8 cellular contexts compared by ENCODE assay signal in the genomic region with DNA sequence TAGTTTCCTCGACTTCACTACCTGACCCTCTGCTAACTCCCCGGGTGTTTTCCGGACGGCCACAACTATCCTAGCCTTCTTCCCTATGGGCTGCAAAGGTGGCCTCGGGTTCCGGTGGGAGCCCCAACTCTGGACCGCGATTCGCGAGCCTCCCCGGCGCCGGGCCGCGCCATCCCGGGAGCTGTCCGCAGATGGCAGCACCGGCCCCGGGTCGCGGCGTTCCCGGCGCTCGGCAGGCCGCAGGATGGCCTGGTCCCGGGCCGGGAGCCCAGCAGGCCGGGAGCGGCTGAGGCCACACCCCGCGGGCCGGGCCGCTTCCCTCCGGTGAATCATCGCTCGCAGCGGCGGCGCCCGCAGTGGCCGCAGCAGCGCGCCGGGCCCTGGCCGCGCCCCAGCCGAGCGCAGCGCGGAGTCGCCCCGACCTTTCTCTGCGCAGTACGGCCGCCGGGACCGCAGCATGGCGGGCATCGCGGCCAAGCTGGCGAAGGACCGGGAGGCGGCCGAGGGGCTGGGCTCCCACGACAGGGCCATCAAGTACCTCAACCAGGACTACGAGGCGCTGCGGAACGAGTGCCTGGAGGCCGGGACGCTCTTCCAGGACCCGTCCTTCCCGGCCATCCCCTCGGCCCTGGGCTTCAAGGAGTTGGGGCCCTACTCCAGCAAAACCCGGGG. TPM values are rescaled to one million over a fixed set of nuclear protein-coding genes. Genes with fewer than 3 reads are reported as not detected.
DNase-seq lines count a peak whose midpoint lies in the region; ATAC-seq and TF ChIP-seq lines count a peak whose summit lies in the region.

Gene CAPN2 (plus strand): TSS at position 356 of the 672 bp plus-strand sequence. CDS start 102 bp downstream, at position 458.

- H3K4me1 ChIP-seq in endocrine pancreas (ENCODE audit: control insufficient read depth, insufficient read depth, low read length), result no peaks in the 10 kb centered on the region

- H3K36me3 ChIP-seq in endocrine pancreas (ENCODE audit: control insufficient read depth, insufficient read depth, low read length), result no peaks in the 10 kb centered on the region

- H3K9me3 Mint-ChIP-seq in activated CD8-positive, alpha-beta T cell treated with anti-CD3 and anti-CD28 coated beads, Interleukin-2, amount 10 ng/mL, durations not matched to agents 7 days and 5 days (ENCODE audit: insufficient read depth), result no peaks in the 10 kb centered on the region

- POLR2A ChIA-PET in AG04449 (lab: Yijun Ruan, JAX), result interaction anchor here (0.6 to 2.2 kb wide), 5 partner anchors 11 to 64 kb away, joined by 3 to 15 read pairs (median 5); no protein-coding TSS in a partner anchor
- POLR2A ChIA-PET in activated CD8-positive, alpha-beta T cell treated with anti-CD3 and anti-CD28 coated beads, Interleukin-2, amount 10 ng/mL, durations not matched to agents 7 days and 5 days (lab: Charles Lee), result interaction anchor here (1.1 to 2.1 kb wide), 6 partner anchors 10 to 133 kb away, joined by 3 to 7 read pairs (median 4); partner anchors contain the start of gene TP53BP2

- DNase-seq in AG04449 (ENCODE audit: low read depth, low spot score) (no peak), NCI-H460 (ENCODE audit: extremely low read depth, low read depth) (peak; percentile 88), lung microvascular endothelial cell (ENCODE audit: low read depth in 2 of 2) (peak; percentile 91 to 92)
- DNase-seq in activated CD8-positive, alpha-beta T cell treated with anti-CD3 and anti-CD28 coated beads, Interleukin-2, amount 10 ng/mL, durations not matched to agents 7 days and 5 days, result peak; percentile 65
- DNase-seq in stimulated activated CD8-positive, alpha-beta memory T cell treated with anti-CD3 and anti-CD28 coated beads, Interleukin-2, amount 100 ng/mL, for 1 hour (ENCODE audit: low read depth in 2 of 2), result peak; percentile 16 to 42

- CTCF ChIA-PET in AG04449 (lab: Yijun Ruan, JAX), result interaction anchor here (0.6 to 3.8 kb wide), 15 partner anchors 9 to 92 kb away, joined by 3 to 57 read pairs (median 4); no protein-coding TSS in a partner anchor
- CTCF ChIA-PET in activated CD8-positive, alpha-beta T cell treated with anti-CD3 and anti-CD28 coated beads, Interleukin-2, amount 10 ng/mL, durations not matched to agents 7 days and 5 days (lab: Charles Lee), result interaction anchor here (1.0 to 5.1 kb wide), 9 partner anchors 11 to 41 kb away, joined by 3 to 56 read pairs (median 6); no protein-coding TSS in a partner anchor

- H3K4me1 Mint-ChIP-seq in activated CD8-positive, alpha-beta T cell treated with anti-CD3 and anti-CD28 coated beads, Interleukin-2, amount 10 ng/mL, durations not matched to agents 7 days and 5 days (ENCODE audit: low read depth), result peaks cover 51% of the 10 kb centered on the region

- H3K4me3 ChIP-seq in AG04449 (ENCODE audit: low read depth, low read length) (peak within 1 kb of the TSS; percentile 95), endocrine pancreas (ENCODE audit: control insufficient read depth, insufficient read depth, low read length) (peak within 1 kb of the TSS; percentile 70)

- no peaks in the 10 kb centered on the region for H3K27me3 Mint-ChIP-seq in activated CD8-positive, alpha-beta T cell treated with anti-CD3 and anti-CD28 coated beads, Interleukin-2, amount 10 ng/mL, durations not matched to agents 7 days and 5 days (ENCODE audit: low read depth)

- TF ChIP-seq CTCF in AG04449 (IDR thresholded peaks at IDR 0.05; ENCODE audit: insufficient read depth, low read length, missing control alignments), result peak; percentile 73

- H3K27ac Mint-ChIP-seq in activated CD8-positive, alpha-beta T cell treated with anti-CD3 and anti-CD28 coated beads, Interleukin-2, amount 10 ng/mL, durations not matched to agents 7 days and 5 days, result peak within 1 kb of the TSS; percentile 88

- H3K9me3 ChIP-seq in endocrine pancreas (ENCODE audit: control insufficient read depth, low read length), result no peaks in the 10 kb centered on the region

- peak within 1 kb of the TSS; percentile 95 for H3K9ac ChIP-seq in endocrine pancreas (ENCODE audit: control insufficient read depth, insufficient read depth, low read length)

- H3K4me3 Mint-ChIP-seq in activated CD8-positive, alpha-beta T cell treated with anti-CD3 and anti-CD28 coated beads, Interleukin-2, amount 10 ng/mL, durations not matched to agents 7 days and 5 days, result peak within 1 kb of the TSS; percentile 80

- H3K27me3 ChIP-seq in endocrine pancreas (ENCODE audit: control insufficient read depth, insufficient read depth, low read length), result no peaks in the 10 kb centered on the region

- H3K36me3 Mint-ChIP-seq in activated CD8-positive, alpha-beta T cell treated with anti-CD3 and anti-CD28 coated beads, Interleukin-2, amount 10 ng/mL, durations not matched to agents 7 days and 5 days (ENCODE audit: low read depth), result peaks cover 35% of the 10 kb centered on the region

- ATAC-seq in GM18511 (IDR thresholded peaks at IDR 0.05; ENCODE audit: unreplicated experiment), result peak; percentile 60
- peak; percentile 45 for ATAC-seq in HG02943 (IDR thresholded peaks at IDR 0.05; ENCODE audit: low read depth, unreplicated experiment)
- ATAC-seq in activated CD8-positive, alpha-beta T cell treated with anti-CD3 and anti-CD28 coated beads, Interleukin-2, amount 10 ng/mL, durations not matched to agents 7 days and 5 days, result peak; percentile 63

RNA-seq across cellular contexts. Expression of gene CAPN2, which starts in this region (rescaled TPM):
- 244 and 256 TPM in 2 replicates for total RNA-seq in NCI-H460 (2014; rRNA removed; shearing (Covaris generic))
- polyA plus RNA-seq in NCI-H460 (2014; cell fraction: nucleus; rRNA removed), result 192 and 215 TPM in 2 replicates
- 100 to 1,000 TPM; 176 to 178 TPM for total RNA-seq in activated CD8-positive, alpha-beta T cell treated with anti-CD3 and anti-CD28 coated beads, Interleukin-2, amount 10 ng/mL, durations not matched to agents 7 days and 5 days
- total RNA-seq in lung microvascular endothelial cell, result 138 and 217 TPM in 2 replicates
